ENCODE assay signal across 8 cellular contexts in genomic region chr3:166837535-166837934, GRCh38.
DNase-seq lines count a peak whose midpoint lies in the region; ATAC-seq lines count a peak whose summit lies in the region.

No MANE protein-coding gene starts in this region.

- no peak overlapping the region for H3K27ac ChIP-seq in neuronal stem cell (replicated peaks; ENCODE audit: low read length)

- peak; percentile 2 for DNase-seq in NCI-H1436 (lab: John Stamatoyannopoulos, UW)
- no peak for DNase-seq in NCI-H1436 treated with DMSO at 0.1 percent for 48 hours (lab: John Stamatoyannopoulos, UW)
- peak; percentile 42 for DNase-seq in Jurkat, Clone E6-1 (ENCODE audit: low read depth, low spot score)
- peak; percentile 6 for DNase-seq in SW480 (ENCODE audit: low spot score)
- DNase-seq in neuronal stem cell (ENCODE audit: low spot score), result peak; percentile 27
- DNase-seq in COR-L47 (lab: John Stamatoyannopoulos, UW), result no peak
- DNase-seq in stimulated activated naive CD8-positive, alpha-beta T cell treated with anti-CD3 and anti-CD28 coated beads, Interleukin-15, amount 100 ng/mL, for 72 hours, result no peak

- H3K9me3 ChIP-seq in neuronal stem cell (replicated peaks in 1 of 2; ENCODE audit: control insufficient read depth in 2 of 2, insufficient read depth in 1 of 2, low read depth in 1 of 2, low read length in 2 of 2), result no peaks in the 10 kb centered on the region

- H2AK5ac ChIP-seq in neuronal stem cell (ENCODE audit: low read depth, low read length), result no peak overlapping the region

- H4K91ac ChIP-seq in neuronal stem cell (ENCODE audit: low read depth, low read length, poor library complexity), result no peak overlapping the region

- peaks cover 4 to 12% of the 10 kb centered on the region in 2 donors for H3K9me3 Mint-ChIP-seq in stimulated activated naive CD8-positive, alpha-beta T cell treated with anti-CD3 and anti-CD28 coated beads, Interleukin-15, amount 100 ng/mL, for 72 hours

- H2BK15ac ChIP-seq in neuronal stem cell (ENCODE audit: low read length), result no peak overlapping the region

- H3K4me1 Mint-ChIP-seq in stimulated activated naive CD8-positive, alpha-beta T cell treated with anti-CD3 and anti-CD28 coated beads, Interleukin-15, amount 100 ng/mL, for 72 hours, result no peaks in the 10 kb centered on the region

- H2AFZ ChIP-seq in neuronal stem cell (ENCODE audit: low read length), result no peak overlapping the region

- no peak for ATAC-seq in HG02763 (IDR thresholded peaks at IDR 0.05; ENCODE audit: unreplicated experiment)
- ATAC-seq in stimulated activated naive CD8-positive, alpha-beta T cell treated with anti-CD3 and anti-CD28 coated beads, Interleukin-15, amount 100 ng/mL, for 72 hours, result no peak

- no peak overlapping the region for H2BK12ac ChIP-seq in neuronal stem cell (ENCODE audit: low read length)

- no peaks in the 10 kb centered on the region for H3K4me1 ChIP-seq in neuronal stem cell (ENCODE audit: control insufficient read depth in 2 of 2, insufficient read depth in 1 of 2, low read depth in 1 of 2, low read length in 2 of 2)

- H3K4me2 ChIP-seq in neuronal stem cell (ENCODE audit: insufficient read depth, low read length, poor library complexity, severe bottlenecking), result no peak overlapping the region

- WGBS in neuronal stem cell (ENCODE audit: extremely low coverage in 2 of 2, insufficient read length in 2 of 2, insufficient replicate concordance in 1 of 2), 2 donors, result no CpG with 5 or more reads among the region's 4 CpGs

- H3K4ac ChIP-seq in neuronal stem cell (ENCODE audit: low read length), result no peak overlapping the region

- no peaks in the 10 kb centered on the region for H3K36me3 ChIP-seq in neuronal stem cell (replicated peaks in 1 of 2; ENCODE audit: control insufficient read depth in 2 of 2, insufficient read depth in 2 of 2, low read length in 2 of 2)

- no peaks in the 10 kb centered on the region for H3K79me1 ChIP-seq in neuronal stem cell (ENCODE audit: low read depth, low read length)

- H2BK120ac ChIP-seq in neuronal stem cell (ENCODE audit: low read depth, low read length), result no peak overlapping the region

- H3K14ac ChIP-seq in neuronal stem cell (ENCODE audit: low read length), result no peak overlapping the region

- H2BK5ac ChIP-seq in neuronal stem cell (ENCODE audit: low read length), result no peak overlapping the region

- no peak overlapping the region for H3K9ac ChIP-seq in neuronal stem cell (ENCODE audit: low read depth, low read length, poor library complexity)

- H3K27me3 ChIP-seq in neuronal stem cell (ENCODE audit: control insufficient read depth in 3 of 3, insufficient read depth in 3 of 3, low read depth in 1 of 3, low read length in 3 of 3), result no peaks in the 10 kb centered on the region

- H3K27ac Mint-ChIP-seq in stimulated activated naive CD8-positive, alpha-beta T cell treated with anti-CD3 and anti-CD28 coated beads, Interleukin-15, amount 100 ng/mL, for 72 hours, result no peak overlapping the region

- H3K4me3 Mint-ChIP-seq in stimulated activated naive CD8-positive, alpha-beta T cell treated with anti-CD3 and anti-CD28 coated beads, Interleukin-15, amount 100 ng/mL, for 72 hours, result no peak overlapping the region

- no peaks in the 10 kb centered on the region for H3K27me3 Mint-ChIP-seq in stimulated activated naive CD8-positive, alpha-beta T cell treated with anti-CD3 and anti-CD28 coated beads, Interleukin-15, amount 100 ng/mL, for 72 hours

- H3K18ac ChIP-seq in neuronal stem cell (ENCODE audit: low read length), result no peak overlapping the region

- H3K23ac ChIP-seq in neuronal stem cell (ENCODE audit: low read depth, low read length, poor library complexity), result no peak overlapping the region

- H4K8ac ChIP-seq in neuronal stem cell (ENCODE audit: low read depth, low read length), result no peak overlapping the region

- H3K4me3 ChIP-seq in Jurkat, Clone E6-1 (ENCODE audit: low read length), result no peak overlapping the region
- H3K4me3 ChIP-seq in neuronal stem cell (ENCODE audit: low read length in 2 of 2), result no peak overlapping the region

Comparison
In these comparisons a context has a peak if more than half of its experiments do, and no peak if none do; other contexts are left out.
1. DNase-seq: peak in NCI-H1436 (single experiment), Jurkat, Clone E6-1 (single experiment), SW480 (single experiment) and neuronal stem cell (single experiment); none in NCI-H1436 treated with DMSO at 0.1 percent for 48 hours (single experiment), COR-L47 (single experiment) and stimulated activated naive CD8-positive, alpha-beta T cell treated with anti-CD3 and anti-CD28 coated beads, Interleukin-15, amount 100 ng/mL, for 72 hours (0 of 2).